Comparison of ENCODE assay signal across 15 cellular contexts in the genomic region with DNA sequence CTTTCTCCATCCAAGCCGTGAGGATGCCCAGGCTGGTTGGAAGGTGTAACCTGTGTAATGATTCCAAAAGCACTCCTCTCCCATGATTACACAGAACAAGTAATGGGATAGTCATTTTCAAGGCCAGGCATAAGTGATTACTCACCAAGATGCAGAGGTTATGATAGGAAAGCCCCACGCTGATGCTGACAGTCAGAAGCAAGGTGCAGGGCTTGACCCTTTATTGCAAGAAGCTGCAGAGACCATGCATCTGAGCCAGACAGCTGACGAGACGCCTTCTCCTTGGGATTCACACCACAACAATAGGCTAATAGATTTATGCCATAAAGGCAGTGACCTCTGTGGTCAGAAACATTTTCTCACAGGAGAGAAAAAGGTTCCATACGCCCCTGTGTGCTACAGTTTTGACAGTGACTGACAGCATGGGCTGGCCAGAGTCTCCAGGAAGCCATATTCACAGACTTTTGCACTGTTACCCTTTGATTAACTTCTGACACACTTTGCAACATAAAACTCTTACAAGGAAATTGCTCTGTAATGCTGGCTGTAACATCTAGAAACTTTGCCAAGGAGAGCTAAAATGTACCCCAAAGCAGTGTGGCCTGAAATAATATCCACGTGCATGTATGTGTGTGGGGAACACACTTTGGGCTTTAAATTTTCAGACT.
"Had no signal": no experiment of that assay in that cellular context is flagged by ENCODE, and none has a peak within 500 bp of the region (broad histone marks: within the 10 kb centered on the region; RNA-seq: fewer than 3 reads in every experiment).

No MANE protein-coding gene starts in this region.

- H3K79me2 ChIP-seq: parathyroid adenoma had no signal

- FAIRE-seq: colon had no signal

- H3K4me1 ChIP-seq: lower lobe of right lung, parathyroid adenoma, tibial artery, uterus had no signal

- DNase-seq: activated CD4-positive, alpha-beta T cell treated with anti-CD3 and anti-CD28 coated beads for 1 hour; activated CD4-positive, alpha-beta T cell treated with anti-CD3 and anti-CD28 coated beads, Interleukin-2, amount 50 U/mL, for 48 hours; activated naive CD4-positive, alpha-beta T cell treated with anti-CD3 and anti-CD28 coated beads, Interleukin-2, amount 10 ng/mL, durations not matched to agents 7 days and 5 days; caudate nucleus; foreskin fibroblast; lower lobe of right lung; naive B cell; stimulated activated CD4-positive, alpha-beta T cell treated with anti-CD3 and anti-CD28 coated beads, Interleukin-2, amount 100 ng/mL, for 48 hours; stimulated activated naive B cell treated with anti-CD40 and anti-IgM and Interleukin-4, amounts not matched to agents 10 μg/mL and 1 μg/mL and 100 μg/mL, for 72 hours; T-helper 1 cell; tibial artery; uterus had no signal

- H3K36me3 Mint-ChIP-seq: activated naive CD4-positive, alpha-beta T cell treated with anti-CD3 and anti-CD28 coated beads, Interleukin-2, amount 10 ng/mL, durations not matched to agents 7 days and 5 days; naive B cell; stimulated activated naive B cell treated with anti-CD40 and anti-IgM and Interleukin-4, amounts not matched to agents 10 μg/mL and 1 μg/mL and 100 μg/mL, for 72 hours had no signal

- H3K36me3 ChIP-seq: lower lobe of right lung, tibial artery, uterus had no signal

- H3K27ac Mint-ChIP-seq: activated naive CD4-positive, alpha-beta T cell treated with anti-CD3 and anti-CD28 coated beads, Interleukin-2, amount 10 ng/mL, durations not matched to agents 7 days and 5 days; naive B cell; stimulated activated naive B cell treated with anti-CD40 and anti-IgM and Interleukin-4, amounts not matched to agents 10 μg/mL and 1 μg/mL and 100 μg/mL, for 72 hours had no signal

- H3K4me3 Mint-ChIP-seq: activated naive CD4-positive, alpha-beta T cell treated with anti-CD3 and anti-CD28 coated beads, Interleukin-2, amount 10 ng/mL, durations not matched to agents 7 days and 5 days; naive B cell; stimulated activated naive B cell treated with anti-CD40 and anti-IgM and Interleukin-4, amounts not matched to agents 10 μg/mL and 1 μg/mL and 100 μg/mL, for 72 hours had no signal

- H3K9ac ChIP-seq: parathyroid adenoma had no signal

- H3K4me3 ChIP-seq: lower lobe of right lung, tibial artery, uterus had no signal

- ATAC-seq: lower lobe of right lung; stimulated activated naive B cell treated with anti-CD40 and anti-IgM and Interleukin-4, amounts not matched to agents 10 μg/mL and 1 μg/mL and 100 μg/mL, for 72 hours had no signal

- H3K27ac ChIP-seq: lower lobe of right lung, parathyroid adenoma, tibial artery, uterus, VCaP had no signal

- H3K27me3 ChIP-seq: tibial artery, uterus had no signal

- H3K4me1 Mint-ChIP-seq: activated naive CD4-positive, alpha-beta T cell treated with anti-CD3 and anti-CD28 coated beads, Interleukin-2, amount 10 ng/mL, durations not matched to agents 7 days and 5 days; naive B cell; stimulated activated naive B cell treated with anti-CD40 and anti-IgM and Interleukin-4, amounts not matched to agents 10 μg/mL and 1 μg/mL and 100 μg/mL, for 72 hours had no signal

- H2AFZ ChIP-seq: parathyroid adenoma had no signal

- H3K27me3 Mint-ChIP-seq: activated naive CD4-positive, alpha-beta T cell treated with anti-CD3 and anti-CD28 coated beads, Interleukin-2, amount 10 ng/mL, durations not matched to agents 7 days and 5 days; naive B cell; stimulated activated naive B cell treated with anti-CD40 and anti-IgM and Interleukin-4, amounts not matched to agents 10 μg/mL and 1 μg/mL and 100 μg/mL, for 72 hours had no signal

- H3K9me3 ChIP-seq: lower lobe of right lung, uterus had no signal
